In the genomic region with DNA sequence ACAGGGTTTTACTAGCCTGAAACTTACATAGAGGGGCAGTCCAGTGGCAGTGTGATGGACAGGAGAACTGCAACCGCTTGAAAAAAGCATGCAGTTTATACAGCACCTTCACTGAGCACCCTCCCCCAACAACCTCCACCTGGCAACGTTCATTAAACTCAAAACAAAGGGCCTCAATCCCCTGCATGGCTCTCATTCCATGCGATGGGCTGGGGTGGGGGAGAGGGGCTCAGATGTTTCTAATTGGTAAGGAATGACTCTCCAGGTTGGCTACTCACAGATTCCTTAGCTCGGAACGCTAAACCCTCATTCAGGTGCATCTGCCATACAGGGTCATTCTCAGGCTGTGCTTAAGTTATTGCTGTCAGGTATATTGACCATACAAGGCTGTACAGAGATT, we compare ENCODE assay signal across 2 cellular contexts.
TF ChIP-seq lines count a peak whose summit lies in the region.

No MANE protein-coding gene starts in this region.

TF ChIP-seq in GM23338, 12 proteins besides CTCF, POLR2A, EP300 and RAD21 (continued from another document):
- no peak for TF ChIP-seq CREB1 (CRISPR knock-in tag; IDR thresholded peaks at IDR 0.05; ENCODE audit: low read depth)
- no peak for TF ChIP-seq JUNB (IDR thresholded peaks at IDR 0.05; ENCODE audit: unreplicated experiment)
- TF ChIP-seq, protein P1, sequence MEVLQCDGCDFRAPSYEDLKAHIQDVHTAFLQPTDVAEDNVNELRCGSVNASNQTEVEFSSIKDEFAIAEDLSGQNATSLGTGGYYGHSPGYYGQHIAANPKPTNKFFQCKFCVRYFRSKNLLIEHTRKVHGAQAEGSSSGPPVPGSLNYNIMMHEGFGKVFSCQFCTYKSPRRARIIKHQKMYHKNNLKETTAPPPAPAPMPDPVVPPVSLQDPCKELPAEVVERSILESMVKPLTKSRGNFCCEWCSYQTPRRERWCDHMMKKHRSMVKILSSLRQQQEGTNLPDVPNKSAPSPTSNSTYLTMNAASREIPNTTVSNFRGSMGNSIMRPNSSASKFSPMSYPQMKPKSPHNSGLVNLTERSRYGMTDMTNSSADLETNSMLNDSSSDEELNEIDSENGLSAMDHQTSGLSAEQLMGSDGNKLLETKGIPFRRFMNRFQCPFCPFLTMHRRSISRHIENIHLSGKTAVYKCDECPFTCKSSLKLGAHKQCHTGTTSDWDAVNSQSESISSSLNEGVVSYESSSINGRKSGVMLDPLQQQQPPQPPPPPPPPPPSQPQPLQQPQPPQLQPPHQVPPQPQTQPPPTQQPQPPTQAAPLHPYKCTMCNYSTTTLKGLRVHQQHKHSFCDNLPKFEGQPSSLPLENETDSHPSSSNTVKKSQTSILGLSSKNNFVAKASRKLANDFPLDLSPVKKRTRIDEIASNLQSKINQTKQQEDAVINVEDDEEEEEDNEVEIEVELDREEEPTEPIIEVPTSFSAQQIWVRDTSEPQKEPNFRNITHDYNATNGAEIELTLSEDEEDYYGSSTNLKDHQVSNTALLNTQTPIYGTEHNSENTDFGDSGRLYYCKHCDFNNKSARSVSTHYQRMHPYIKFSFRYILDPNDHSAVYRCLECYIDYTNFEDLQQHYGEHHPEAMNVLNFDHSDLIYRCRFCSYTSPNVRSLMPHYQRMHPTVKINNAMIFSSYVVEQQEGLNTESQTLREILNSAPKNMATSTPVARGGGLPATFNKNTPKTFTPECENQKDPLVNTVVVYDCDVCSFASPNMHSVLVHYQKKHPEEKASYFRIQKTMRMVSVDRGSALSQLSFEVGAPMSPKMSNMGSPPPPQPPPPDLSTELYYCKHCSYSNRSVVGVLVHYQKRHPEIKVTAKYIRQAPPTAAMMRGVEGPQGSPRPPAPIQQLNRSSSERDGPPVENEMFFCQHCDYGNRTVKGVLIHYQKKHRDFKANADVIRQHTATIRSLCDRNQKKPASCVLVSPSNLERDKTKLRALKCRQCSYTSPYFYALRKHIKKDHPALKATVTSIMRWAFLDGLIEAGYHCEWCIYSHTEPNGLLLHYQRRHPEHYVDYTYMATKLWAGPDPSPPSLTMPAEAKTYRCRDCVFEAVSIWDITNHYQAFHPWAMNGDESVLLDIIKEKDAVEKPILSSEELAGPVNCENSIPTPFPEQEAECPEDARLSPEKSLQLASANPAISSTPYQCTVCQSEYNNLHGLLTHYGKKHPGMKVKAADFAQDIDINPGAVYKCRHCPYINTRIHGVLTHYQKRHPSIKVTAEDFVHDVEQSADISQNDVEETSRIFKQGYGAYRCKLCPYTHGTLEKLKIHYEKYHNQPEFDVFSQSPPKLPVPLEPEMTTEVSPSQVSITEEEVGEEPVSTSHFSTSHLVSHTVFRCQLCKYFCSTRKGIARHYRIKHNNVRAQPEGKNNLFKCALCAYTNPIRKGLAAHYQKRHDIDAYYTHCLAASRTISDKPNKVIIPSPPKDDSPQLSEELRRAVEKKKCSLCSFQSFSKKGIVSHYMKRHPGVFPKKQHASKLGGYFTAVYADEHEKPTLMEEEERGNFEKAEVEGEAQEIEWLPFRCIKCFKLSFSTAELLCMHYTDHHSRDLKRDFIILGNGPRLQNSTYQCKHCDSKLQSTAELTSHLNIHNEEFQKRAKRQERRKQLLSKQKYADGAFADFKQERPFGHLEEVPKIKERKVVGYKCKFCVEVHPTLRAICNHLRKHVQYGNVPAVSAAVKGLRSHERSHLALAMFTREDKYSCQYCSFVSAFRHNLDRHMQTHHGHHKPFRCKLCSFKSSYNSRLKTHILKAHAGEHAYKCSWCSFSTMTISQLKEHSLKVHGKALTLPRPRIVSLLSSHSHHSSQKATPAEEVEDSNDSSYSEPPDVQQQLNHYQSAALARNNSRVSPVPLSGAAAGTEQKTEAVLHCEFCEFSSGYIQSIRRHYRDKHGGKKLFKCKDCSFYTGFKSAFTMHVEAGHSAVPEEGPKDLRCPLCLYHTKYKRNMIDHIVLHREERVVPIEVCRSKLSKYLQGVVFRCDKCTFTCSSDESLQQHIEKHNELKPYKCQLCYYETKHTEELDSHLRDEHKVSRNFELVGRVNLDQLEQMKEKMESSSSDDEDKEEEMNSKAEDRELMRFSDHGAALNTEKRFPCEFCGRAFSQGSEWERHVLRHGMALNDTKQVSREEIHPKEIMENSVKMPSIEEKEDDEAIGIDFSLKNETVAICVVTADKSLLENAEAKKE (CRISPR knock-in tag; IDR thresholded peaks at IDR 0.05), result no peak
- no peak for TF ChIP-seq ZNF331 (CRISPR knock-in tag; IDR thresholded peaks at IDR 0.05; ENCODE audit: low read depth)
- no peak for TF ChIP-seq ZNF114 (CRISPR knock-in tag; IDR thresholded peaks at IDR 0.05)
- TF ChIP-seq STAT1 (IDR thresholded peaks at IDR 0.05; ENCODE audit: unreplicated experiment), result no peak
- TF ChIP-seq, protein P2, sequence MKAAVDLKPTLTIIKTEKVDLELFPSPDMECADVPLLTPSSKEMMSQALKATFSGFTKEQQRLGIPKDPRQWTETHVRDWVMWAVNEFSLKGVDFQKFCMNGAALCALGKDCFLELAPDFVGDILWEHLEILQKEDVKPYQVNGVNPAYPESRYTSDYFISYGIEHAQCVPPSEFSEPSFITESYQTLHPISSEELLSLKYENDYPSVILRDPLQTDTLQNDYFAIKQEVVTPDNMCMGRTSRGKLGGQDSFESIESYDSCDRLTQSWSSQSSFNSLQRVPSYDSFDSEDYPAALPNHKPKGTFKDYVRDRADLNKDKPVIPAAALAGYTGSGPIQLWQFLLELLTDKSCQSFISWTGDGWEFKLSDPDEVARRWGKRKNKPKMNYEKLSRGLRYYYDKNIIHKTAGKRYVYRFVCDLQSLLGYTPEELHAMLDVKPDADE (IDR thresholded peaks at IDR 0.05), result no peak

TF ChIP-seq in H1, 55 proteins besides CTCF, POLR2A, EP300 and RAD21:
- TF ChIP-seq SP4 (IDR thresholded peaks at IDR 0.05; ENCODE audit: low read length) (no peak), GTF2F1 (IDR thresholded peaks at IDR 0.05; ENCODE audit: borderline replicate concordance, low read depth, low read length) (no peak), GABPA (IDR thresholded peaks at IDR 0.05; ENCODE audit: borderline replicate concordance, insufficient read depth, low read length) (no peak), KDM1A (IDR thresholded peaks at IDR 0.05; ENCODE audit: borderline replicate concordance, low read length) (no peak), EGR1 (IDR thresholded peaks at IDR 0.05; ENCODE audit: borderline replicate concordance, low read depth, low read length) (no peak), NANOG (IDR thresholded peaks at IDR 0.05; ENCODE audit: insufficient read depth, low read depth, low read length, poor library complexity, severe bottlenecking) (no peak), BCL11A (IDR thresholded peaks at IDR 0.05; ENCODE audit: low read depth in 2 of 2, low read length in 2 of 2) (no peak), SP2 (IDR thresholded peaks at IDR 0.05; ENCODE audit: low read length) (no peak), MAFK (IDR thresholded peaks at IDR 0.05; ENCODE audit: low read depth, low read length) (no peak), RFX5 (IDR thresholded peaks at IDR 0.05; ENCODE audit: borderline replicate concordance, low read depth, low read length) (no peak), HDAC6 (IDR thresholded peaks at IDR 0.05; ENCODE audit: low read depth, low read length) (no peak), SUZ12 (IDR thresholded peaks at IDR 0.05; ENCODE audit: low read length) (no peak), KDM5A (IDR thresholded peaks at IDR 0.05; ENCODE audit: low read length) (no peak), SIN3A (conservative IDR thresholded peaks at IDR 0.05 in 1 of 2, IDR thresholded peaks at IDR 0.05 in 1 of 2; ENCODE audit: low read depth in 1 of 2, low read length in 2 of 2) (no peak)
- TF ChIP-seq, protein P3, sequence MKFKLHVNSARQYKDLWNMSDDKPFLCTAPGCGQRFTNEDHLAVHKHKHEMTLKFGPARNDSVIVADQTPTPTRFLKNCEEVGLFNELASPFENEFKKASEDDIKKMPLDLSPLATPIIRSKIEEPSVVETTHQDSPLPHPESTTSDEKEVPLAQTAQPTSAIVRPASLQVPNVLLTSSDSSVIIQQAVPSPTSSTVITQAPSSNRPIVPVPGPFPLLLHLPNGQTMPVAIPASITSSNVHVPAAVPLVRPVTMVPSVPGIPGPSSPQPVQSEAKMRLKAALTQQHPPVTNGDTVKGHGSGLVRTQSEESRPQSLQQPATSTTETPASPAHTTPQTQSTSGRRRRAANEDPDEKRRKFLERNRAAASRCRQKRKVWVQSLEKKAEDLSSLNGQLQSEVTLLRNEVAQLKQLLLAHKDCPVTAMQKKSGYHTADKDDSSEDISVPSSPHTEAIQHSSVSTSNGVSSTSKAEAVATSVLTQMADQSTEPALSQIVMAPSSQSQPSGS (IDR thresholded peaks at IDR 0.05; ENCODE audit: low read length), result no peak
- TF ChIP-seq, protein P4, sequence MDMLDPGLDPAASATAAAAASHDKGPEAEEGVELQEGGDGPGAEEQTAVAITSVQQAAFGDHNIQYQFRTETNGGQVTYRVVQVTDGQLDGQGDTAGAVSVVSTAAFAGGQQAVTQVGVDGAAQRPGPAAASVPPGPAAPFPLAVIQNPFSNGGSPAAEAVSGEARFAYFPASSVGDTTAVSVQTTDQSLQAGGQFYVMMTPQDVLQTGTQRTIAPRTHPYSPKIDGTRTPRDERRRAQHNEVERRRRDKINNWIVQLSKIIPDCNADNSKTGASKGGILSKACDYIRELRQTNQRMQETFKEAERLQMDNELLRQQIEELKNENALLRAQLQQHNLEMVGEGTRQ (IDR thresholded peaks at IDR 0.05; ENCODE audit: low read length), result no peak
